Comparison of ENCODE assay signal across 9 cellular contexts in genomic region chr3:143668924-143669790, GRCh38.
DNase-seq lines count a peak whose midpoint lies in the region; ATAC-seq and TF ChIP-seq lines count a peak whose summit lies in the region.
"Had no signal": no experiment of that assay in that cellular context is flagged by ENCODE, and none has a peak within 500 bp of the region (broad histone marks: within the 10 kb centered on the region; RNA-seq: fewer than 3 reads in every experiment).

No MANE protein-coding gene starts in this region.

- 55 to 70% methylated on average over 5 of the region's 5 CpGs for WGBS in gastroesophageal sphincter (ENCODE audit: low coverage in 1 of 2), 2 donors

- no peaks in the 10 kb centered on the region for H3K9me3 Mint-ChIP-seq in immature natural killer cell
- H3K9me3 Mint-ChIP-seq: activated naive CD4-positive, alpha-beta T cell treated with anti-CD3 and anti-CD28 coated beads, Interleukin-2, amount 10 ng/mL, durations not matched to agents 7 days and 5 days had no signal

- H3K4me3 ChIP-seq in gastroesophageal sphincter, result no peak overlapping the region

- ATAC-seq in GM18511 (IDR thresholded peaks at IDR 0.05; ENCODE audit: unreplicated experiment) (peak; percentile 92), GM21515 (IDR thresholded peaks at IDR 0.05; ENCODE audit: unreplicated experiment) (peak; percentile 92), HG03280 (IDR thresholded peaks at IDR 0.05; ENCODE audit: unreplicated experiment) (peak; percentile 94), gastroesophageal sphincter (peak; percentile 43)

- H3K27me3 Mint-ChIP-seq in immature natural killer cell (ENCODE audit: low read depth in 3 of 3), result peaks cover 0 to 3% (median 0%) of the 10 kb centered on the region in 3 donors
- H3K27me3 Mint-ChIP-seq: activated naive CD4-positive, alpha-beta T cell treated with anti-CD3 and anti-CD28 coated beads, Interleukin-2, amount 10 ng/mL, durations not matched to agents 7 days and 5 days had no signal

- no peak overlapping the region for H3K4me3 Mint-ChIP-seq in immature natural killer cell
- H3K4me3 Mint-ChIP-seq: activated naive CD4-positive, alpha-beta T cell treated with anti-CD3 and anti-CD28 coated beads, Interleukin-2, amount 10 ng/mL, durations not matched to agents 7 days and 5 days had no signal

- no peak for TF ChIP-seq POLR2A in gastroesophageal sphincter (IDR thresholded peaks at IDR 0.05)

- peaks cover 0 to 3% (median 0%) of the 10 kb centered on the region in 3 donors for H3K4me1 ChIP-seq in gastroesophageal sphincter

- no peaks in the 10 kb centered on the region for H3K36me3 ChIP-seq in gastroesophageal sphincter

- peak overlapping the region in 1 of 6 donors; percentile 71 for H3K27ac Mint-ChIP-seq in immature natural killer cell
- H3K27ac Mint-ChIP-seq: activated naive CD4-positive, alpha-beta T cell treated with anti-CD3 and anti-CD28 coated beads, Interleukin-2, amount 10 ng/mL, durations not matched to agents 7 days and 5 days had no signal

- DNase-seq in cerebellar cortex (ENCODE audit: low spot score) (no peak), CD1c-positive myeloid dendritic cell (ENCODE audit: extremely low spot score) (no peak), SHP77 treated with DMSO at 0.1 percent for 48 hours (lab: John Stamatoyannopoulos, UW) (no peak), immature natural killer cell (no peak)
- DNase-seq: activated naive CD4-positive, alpha-beta T cell treated with anti-CD3 and anti-CD28 coated beads, Interleukin-2, amount 10 ng/mL, durations not matched to agents 7 days and 5 days had no signal

- no peaks in the 10 kb centered on the region for H3K27me3 ChIP-seq in gastroesophageal sphincter

- no peak for TF ChIP-seq EP300 in gastroesophageal sphincter (IDR thresholded peaks at IDR 0.05)

- peaks cover 0 to 4% (median 0%) of the 10 kb centered on the region in 3 donors for H3K36me3 Mint-ChIP-seq in immature natural killer cell
- H3K36me3 Mint-ChIP-seq: activated naive CD4-positive, alpha-beta T cell treated with anti-CD3 and anti-CD28 coated beads, Interleukin-2, amount 10 ng/mL, durations not matched to agents 7 days and 5 days had no signal

- TF ChIP-seq CTCF in gastroesophageal sphincter (IDR thresholded peaks at IDR 0.05), result no peak

- H3K27ac ChIP-seq in gastroesophageal sphincter, result no peak overlapping the region

- peaks cover 4 to 9% of the 10 kb centered on the region in 2 donors for H3K4me1 Mint-ChIP-seq in immature natural killer cell

- H3K9me3 ChIP-seq in gastroesophageal sphincter, result peaks cover 0 to 1% (median 0%) of the 10 kb centered on the region in 3 donors

Comparison
In these comparisons a context has a peak if more than half of its experiments do, and no peak if none do; other contexts are left out.
1. ATAC-seq: peak in every context shown above with its lines; median percentile 94 in HG03280; 92 in GM18511; 92 in GM21515; 43 in gastroesophageal sphincter.